ENCODE assay signal across 8 cellular contexts in the genomic region with DNA sequence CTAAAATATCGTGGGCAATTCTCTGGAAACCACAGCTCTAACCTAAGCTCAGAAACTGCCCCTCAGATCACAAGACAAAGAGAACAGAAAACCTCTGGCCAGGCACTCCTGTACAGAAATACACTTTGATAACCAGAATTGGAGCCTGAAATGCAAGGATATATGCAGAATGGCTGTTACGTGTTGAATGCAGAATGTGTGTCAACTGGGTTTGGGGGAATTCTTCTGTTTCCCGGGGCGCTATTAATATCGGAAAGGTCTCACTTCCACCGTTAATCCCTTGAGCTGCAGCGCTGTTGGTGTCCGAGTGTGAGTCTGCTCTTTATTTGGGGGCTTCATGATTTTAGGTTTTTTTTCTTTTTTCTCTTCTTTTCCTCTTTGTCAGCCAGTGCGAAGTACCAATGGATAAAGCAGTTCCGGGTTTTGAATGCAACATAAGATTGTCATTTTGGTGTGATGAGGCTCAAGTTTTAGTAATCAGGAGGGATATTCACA. TPM values are rescaled to one million over a fixed set of nuclear protein-coding genes. Genes with fewer than 3 reads are reported as not detected.
DNase-seq lines count a peak whose midpoint lies in the region; ATAC-seq and TF ChIP-seq lines count a peak whose summit lies in the region.

No MANE protein-coding gene starts in this region.

- no peaks in the 10 kb centered on the region for H3K27me3 ChIP-seq in stomach smooth muscle (ENCODE audit: control insufficient read depth in 1 of 2, insufficient read depth in 2 of 2, low read length in 2 of 2)

- H3K4me1 Mint-ChIP-seq in activated naive CD8-positive, alpha-beta T cell treated with anti-CD3 and anti-CD28 coated beads for 36 hours = peaks cover 37% of the 10 kb centered on the region

- TF ChIP-seq CTCF in AG09309 (IDR thresholded peaks at IDR 0.05; ENCODE audit: control insufficient read depth, insufficient read depth, low read depth, low read length, missing control alignments) = no peak

- DNase-seq in AG09309 (ENCODE audit: low read depth) = no peak
- no peak for DNase-seq in activated naive CD8-positive, alpha-beta T cell treated with anti-CD3 and anti-CD28 coated beads for 36 hours
- peak; percentile 41 for DNase-seq in iris pigment epithelial cell (ENCODE audit: low read depth)
- DNase-seq in DMS79 treated with DMSO at 0.1 percent for 48 hours (lab: John Stamatoyannopoulos, UW) = no peak
- no peak for DNase-seq in putamen (ENCODE audit: low spot score)

- ATAC-seq in GM18502 (IDR thresholded peaks at IDR 0.05; ENCODE audit: poor library complexity, unreplicated experiment) (peak; percentile 3), HG03457 (IDR thresholded peaks at IDR 0.05; ENCODE audit: unreplicated experiment) (peak; percentile 3)

- H3K9ac ChIP-seq in stomach smooth muscle (ENCODE audit: low read length in 2 of 2) = peak overlapping the region; percentile 84 to 87

- H3K36me3 Mint-ChIP-seq in activated naive CD8-positive, alpha-beta T cell treated with anti-CD3 and anti-CD28 coated beads for 36 hours = peaks cover 18% of the 10 kb centered on the region

- H3K27ac Mint-ChIP-seq in activated naive CD8-positive, alpha-beta T cell treated with anti-CD3 and anti-CD28 coated beads for 36 hours = peak overlapping the region; percentile 70

- H3K4me3 Mint-ChIP-seq in activated naive CD8-positive, alpha-beta T cell treated with anti-CD3 and anti-CD28 coated beads for 36 hours = peak overlapping the region; percentile 85

- peaks cover 0 to 3% of the 10 kb centered on the region in 2 donors for H3K36me3 ChIP-seq in stomach smooth muscle (ENCODE audit: control insufficient read depth in 2 of 2, insufficient read depth in 2 of 2, low read length in 2 of 2)

- peak overlapping the region; percentile 96 for H3K27ac ChIP-seq in stomach smooth muscle (ENCODE audit: low read length)

- H3K27me3 Mint-ChIP-seq in activated naive CD8-positive, alpha-beta T cell treated with anti-CD3 and anti-CD28 coated beads for 36 hours = no peaks in the 10 kb centered on the region

- H3K9me3 Mint-ChIP-seq in activated naive CD8-positive, alpha-beta T cell treated with anti-CD3 and anti-CD28 coated beads for 36 hours = peaks cover 4% of the 10 kb centered on the region

- H3K4me3 ChIP-seq in AG09309 (ENCODE audit: control insufficient read depth, low read depth, low read length) (peak overlapping the region; percentile 82), stomach smooth muscle (ENCODE audit: low read length in 2 of 2) (peak overlapping the region; percentile 92 to 97)

- H3K9me3 ChIP-seq in stomach smooth muscle (ENCODE audit: control insufficient read depth in 2 of 2, low read length in 2 of 2) = no peaks in the 10 kb centered on the region

- peaks cover 21% of the 10 kb centered on the region for H3K4me1 ChIP-seq in stomach smooth muscle (ENCODE audit: control insufficient read depth, insufficient read depth, low read length)

RNA-seq across cellular contexts. Expression of a gene that starts 1.2 kb away (rescaled TPM):
- total RNA-seq in activated naive CD8-positive, alpha-beta T cell treated with anti-CD3 and anti-CD28 coated beads for 36 hours = 10 to 100 TPM; 39.7 to 41.6 TPM
